In genomic region chr6:26249959-26250805, GRCh38 we compare ENCODE assay signal across 8 cellular contexts.
DNase-seq lines count a peak whose midpoint lies in the region; ATAC-seq and TF ChIP-seq lines count a peak whose summit lies in the region.

No MANE protein-coding gene starts in this region.

- peaks cover 17% of the 10 kb centered on the region for H3K4me1 Mint-ChIP-seq in endothelial cell (ENCODE audit: unreplicated experiment)

- CTCF ChIA-PET in A673 (lab: Charles Lee) = interaction anchor here (0.5 to 0.8 kb wide), 2 partner anchors 34 to 74 kb away, joined by 3 to 5 read pairs; no protein-coding TSS in a partner anchor

- WGBS in stomach, 5 donors = 1 to 5% (median 1%) methylated on average over 41 to 45 of the region's 45 CpGs

- TF ChIP-seq POLR2A in stomach (IDR thresholded peaks at IDR 0.05) = peak in 1 of 4 donors; percentile 16

- H3K9me3 ChIP-seq in A673 (ENCODE audit: low read depth, low read length, poor library complexity, severe bottlenecking) (no peaks in the 10 kb centered on the region), stomach (peaks cover 0 to 8% (median 3%) of the 10 kb centered on the region in 4 donors)

- H3K9me3 Mint-ChIP-seq in endothelial cell (ENCODE audit: unreplicated experiment) = no peaks in the 10 kb centered on the region

- H3K27me3 ChIP-seq in A673 (replicated peaks; ENCODE audit: insufficient read depth, low read depth, low read length, poor library complexity) (no peaks in the 10 kb centered on the region), stomach (peaks cover 10 to 95% (median 36%) of the 10 kb centered on the region in 3 donors)

- H3K36me3 ChIP-seq in A673 (ENCODE audit: insufficient read depth, low read length, poor library complexity, severe bottlenecking) (no peaks in the 10 kb centered on the region), stomach (no peaks in the 10 kb centered on the region)

- BruUV-seq in A673 (replicated peaks; lab: Mats Ljungman, UMichigan) = TSS peak; percentile 95

- POLR2A ChIA-PET in A673 (lab: Charles Lee; ENCODE audit: low non-redundant PET) = interaction anchor here (0.6 to 2.2 kb wide), 11 partner anchors 9 to 1560 kb away, joined by 3 to 20 read pairs (median 3); a partner anchor contains a TSS

- no peak for TF ChIP-seq EP300 in stomach (IDR thresholded peaks at IDR 0.05)

- peak overlapping the region; percentile 91 for H3K4me3 Mint-ChIP-seq in endothelial cell (ENCODE audit: unreplicated experiment)

- H3K4me1 ChIP-seq in A673 (ENCODE audit: insufficient read depth, low read length, poor library complexity, severe bottlenecking) (peaks cover 3% of the 10 kb centered on the region), stomach (peaks cover 0 to 23% (median 17%) of the 10 kb centered on the region in 4 donors)

- no peaks in the 10 kb centered on the region for H3K36me3 Mint-ChIP-seq in endothelial cell (ENCODE audit: low read depth, unreplicated experiment)

- peak overlapping the region; percentile 68 for H3K4me3 ChIP-seq in A673 (ENCODE audit: low read depth, low read length, poor library complexity, severe bottlenecking)
- H3K4me3 ChIP-seq in stomach = peak overlapping the region; percentile 40 to 54 (median 42)

- ATAC-seq in GM18870 (IDR thresholded peaks at IDR 0.05; ENCODE audit: unreplicated experiment) = peak; percentile 29
- ATAC-seq in HG03159 (IDR thresholded peaks at IDR 0.05; ENCODE audit: unreplicated experiment) = peak; percentile 39

- intact Hi-C loops in A673 (cut with micrococcal nuclease; ENCODE audit: unreplicated experiment) (no loop called here), stomach (cut with DNase I; ENCODE audit: low total_unique reads) (no loop called here)

- H3K27ac ChIP-seq in A673 (ENCODE audit: low read depth, low read length, poor library complexity, severe bottlenecking) (peak overlapping the region; percentile 96), stomach (peak overlapping the region; percentile 57 to 89 (median 71))

- H3K27me3 Mint-ChIP-seq in endothelial cell (ENCODE audit: unreplicated experiment) = peaks cover 2% of the 10 kb centered on the region

- H3K27ac Mint-ChIP-seq in endothelial cell (ENCODE audit: unreplicated experiment) = peak overlapping the region; percentile 73

- DNase-seq in A673 (ENCODE audit: low spot score) (peak; percentile 93), NCI-H748 (lab: John Stamatoyannopoulos, UW; ENCODE audit: unreplicated experiment) (peak; percentile 97), endothelial cell (ENCODE audit: low spot score) (peak; percentile 47), mucosa of gallbladder (ENCODE audit: low spot score) (peak; percentile 70), stomach (peak; percentile 59)
- DNase-seq in activated CD8-positive, alpha-beta memory T cell treated with anti-CD3 and anti-CD28 coated beads for 24 hours = peak; percentile 84

- peak; percentile 44; the same call in 1 of the 2 replicates for TF ChIP-seq CTCF in A673 (conservative IDR thresholded peaks at IDR 0.05; ENCODE audit: low read depth, low read length)
- TF ChIP-seq CTCF in endothelial cell (IDR thresholded peaks at IDR 0.05; ENCODE audit: unreplicated experiment) = peak; percentile 11
- peak in 1 of 7 experiments; percentile 23 for TF ChIP-seq CTCF in stomach (IDR thresholded peaks at IDR 0.05)

Comparison
In these comparisons a context has a peak if more than half of its experiments do, and no peak if none do; other contexts are left out.
1. Peak in every context shown above with its lines: DNase-seq, ATAC-seq, H3K4me3 ChIP-seq and H3K27ac ChIP-seq.
2. DNase-seq: peak in every context shown above with its lines; median percentile 97 in NCI-H748; 93 in A673; 84 in activated CD8-positive, alpha-beta memory T cell treated with anti-CD3 and anti-CD28 coated beads for 24 hours; 70 in mucosa of gallbladder; 59 in stomach; 47 in endothelial cell.